ENCODE assay signal across 27 cellular contexts in the genomic region with DNA sequence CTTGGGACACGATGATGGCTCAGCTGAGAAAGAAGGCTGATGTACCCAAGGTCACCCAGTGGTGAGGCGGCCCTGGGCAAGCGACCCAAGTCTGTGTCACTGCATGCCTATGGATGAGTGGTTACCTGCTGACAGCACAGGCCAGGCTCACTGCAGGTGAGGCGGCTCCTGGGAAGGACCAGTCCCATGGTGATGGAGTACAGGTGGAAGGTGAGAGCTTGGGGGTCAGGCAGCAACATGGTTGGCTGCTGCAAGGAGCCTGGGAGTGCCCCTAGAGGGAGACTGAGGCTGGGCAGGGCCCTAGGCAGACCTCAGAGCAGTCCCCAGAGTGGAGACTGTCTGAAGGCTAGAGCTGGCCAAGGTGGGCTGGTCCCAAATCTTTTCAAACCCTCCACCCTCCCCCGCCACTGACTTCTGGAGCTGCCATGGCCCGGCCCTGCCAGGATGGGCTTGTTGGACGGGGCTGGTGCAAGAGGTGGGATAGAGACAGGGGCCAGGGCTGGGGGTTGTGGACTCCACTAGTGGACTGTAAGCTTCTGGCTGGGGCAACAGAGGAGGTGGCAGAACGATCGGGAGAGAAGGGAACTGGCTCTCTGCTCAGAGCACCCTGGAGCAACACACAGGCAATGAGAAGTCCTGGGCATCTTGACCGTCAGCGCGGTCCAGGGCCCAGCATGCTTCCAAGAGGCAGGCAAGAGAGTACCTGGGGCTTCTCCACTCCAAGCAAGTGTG.
DNase-seq lines count a peak whose midpoint lies in the region; ATAC-seq and TF ChIP-seq lines count a peak whose summit lies in the region.
"Had no signal": no experiment of that assay in that cellular context is flagged by ENCODE, and none has a peak within 500 bp of the region (broad histone marks: within the 10 kb centered on the region; RNA-seq: fewer than 3 reads in every experiment).

No MANE protein-coding gene starts in this region.

- H3K4me3 Mint-ChIP-seq in stimulated activated memory B cell treated with anti-CD40 and anti-IgM and Interleukin-4, amounts not matched to agents 10 μg/mL and 1 μg/mL and 100 μg/mL, for 72 hours = no peak overlapping the region
- H3K4me3 Mint-ChIP-seq: CD14-positive monocyte; CD8-positive, alpha-beta memory T cell; HFFc6 had no signal

- H2BK120ac ChIP-seq in IMR-90 (ENCODE audit: low read depth, low read length) = no peak overlapping the region

- H2BK5ac ChIP-seq in IMR-90 (ENCODE audit: low read depth, low read length, poor library complexity, severe bottlenecking) = no peak overlapping the region

- H3K27me3 Mint-ChIP-seq in stimulated activated memory B cell treated with anti-CD40 and anti-IgM and Interleukin-4, amounts not matched to agents 10 μg/mL and 1 μg/mL and 100 μg/mL, for 72 hours = peaks cover 65% of the 10 kb centered on the region

- in situ Hi-C loops in IMR-90 (cut with MboI; ENCODE audit: low sequenced_read_pairs) = no loop called here

- TF ChIP-seq CTCF in IMR-90 (conservative IDR thresholded peaks at IDR 0.05; ENCODE audit: low read depth, low read length) (no peak), coronary artery (IDR thresholded peaks at IDR 0.05) (no peak), psoas muscle (IDR thresholded peaks at IDR 0.05) (no peak)

- peak overlapping the region; percentile 18 for H2AFZ ChIP-seq in IMR-90 (replicated peaks; ENCODE audit: low read length, poor library complexity)

- H3K36me3 ChIP-seq in IMR-90 (ENCODE audit: control insufficient read depth, insufficient read depth, low read length) (no peaks in the 10 kb centered on the region), psoas muscle (ENCODE audit: insufficient read depth in 1 of 2, low read depth in 1 of 2) (no peaks in the 10 kb centered on the region)
- H3K36me3 ChIP-seq: BE2C, HAP-1, MG63, SJCRH30 had no signal

- TF ChIP-seq POLR2A in IMR-90 (IDR thresholded peaks at IDR 0.05; ENCODE audit: low read depth, low read length) = no peak

- H2BK15ac ChIP-seq in IMR-90 (ENCODE audit: low read depth, low read length) = no peak overlapping the region

- POLR2A ChIA-PET in IMR-90 (lab: Charles Lee; ENCODE audit: unreplicated experiment) = no interaction called here

- H3K9me3 Mint-ChIP-seq in stimulated activated memory B cell treated with anti-CD40 and anti-IgM and Interleukin-4, amounts not matched to agents 10 μg/mL and 1 μg/mL and 100 μg/mL, for 72 hours = no peaks in the 10 kb centered on the region
- H3K9me3 Mint-ChIP-seq: CD8-positive, alpha-beta memory T cell; HFFc6 had no signal

- H4K5ac ChIP-seq in IMR-90 (ENCODE audit: low read depth, low read length) = no peak overlapping the region

- dilution Hi-C loops in IMR-90 (cut with HindIII; ENCODE audit: low sequenced_read_pairs, unreplicated experiment) = no loop called here

- no peak overlapping the region for H3K27ac ChIP-seq in IMR-90 (ENCODE audit: insufficient read depth, low read length)
- no peak overlapping the region for H3K27ac ChIP-seq in coronary artery
- H3K27ac ChIP-seq in psoas muscle = no peak overlapping the region
- H3K27ac ChIP-seq: 22Rv1, HL-60, SJCRH30 had no signal

- no peaks in the 10 kb centered on the region for H4K20me1 ChIP-seq in IMR-90 (ENCODE audit: insufficient read depth, low read length)

- H3K9me3 ChIP-seq in IMR-90 (ENCODE audit: control insufficient read depth, insufficient read depth, low read length) (no peaks in the 10 kb centered on the region), psoas muscle (no peaks in the 10 kb centered on the region)
- H3K9me3 ChIP-seq: BE2C, HAP-1, MG63, SJCRH30 had no signal

- H3K4me3 ChIP-seq in IMR-90 (ENCODE audit: insufficient read depth, low read depth, low read length) (no peak overlapping the region), coronary artery (no peak overlapping the region), psoas muscle (no peak overlapping the region)
- H3K4me3 ChIP-seq: GM12878, HAP-1, MG63, SJCRH30 had no signal

- no peak overlapping the region for H3K9ac ChIP-seq in IMR-90 (ENCODE audit: low read depth, low read length)

- no peak overlapping the region for H3K56ac ChIP-seq in IMR-90 (ENCODE audit: extremely low read depth, insufficient read depth, low read length)

- no peak overlapping the region for H2BK20ac ChIP-seq in IMR-90 (ENCODE audit: low read depth, low read length)

- TF ChIP-seq RAD21 in IMR-90 (IDR thresholded peaks at IDR 0.05; ENCODE audit: low read length) = no peak

- no peak overlapping the region for H3K18ac ChIP-seq in IMR-90 (ENCODE audit: low read depth, low read length)

- no peak overlapping the region for H3K23ac ChIP-seq in IMR-90 (ENCODE audit: low read depth, low read length)

- H3K79me1 ChIP-seq in IMR-90 (ENCODE audit: low read depth in 1 of 2, low read length in 2 of 2) = no peaks in the 10 kb centered on the region

- H3K27me3 ChIP-seq in IMR-90 (ENCODE audit: control insufficient read depth, insufficient read depth, low read length) (no peaks in the 10 kb centered on the region; the same call in 1 of the 2 replicates), psoas muscle (ENCODE audit: insufficient read depth in 3 of 3, low read length in 2 of 3) (peaks cover 0 to 8% (median 7%) of the 10 kb centered on the region in 3 donors)
- H3K27me3 ChIP-seq: BE2C, MG63, SJCRH30 had no signal

- no peak overlapping the region for H2AK9ac ChIP-seq in IMR-90 (replicated peaks; ENCODE audit: low read depth, low read length, poor library complexity)

- H3K4me1 ChIP-seq in IMR-90 (ENCODE audit: control insufficient read depth, insufficient read depth, low read length) (no peaks in the 10 kb centered on the region), psoas muscle (no peaks in the 10 kb centered on the region)
- H3K4me1 ChIP-seq: BE2C, HAP-1, SJCRH30 had no signal

- DNase-seq in activated CD8-positive, alpha-beta memory T cell treated with anti-CD3 and anti-CD28 coated beads for 24 hours = peak; percentile 40
- no peak for DNase-seq in activated CD8-positive, alpha-beta memory T cell treated with anti-CD3 and anti-CD28 coated beads, Interleukin-2, amount 50 U/mL, for 48 hours
- DNase-seq in IMR-90 (no peak), coronary artery (ENCODE audit: low spot score) (peak; percentile 58), psoas muscle (no peak), NCI-H1694 (lab: John Stamatoyannopoulos, UW) (no peak)
- DNase-seq: CD8-positive, alpha-beta memory T cell; DMS 273 treated with DMSO at 0.1 percent for 48 hours; DMS79; GDM1; GOT3; KG1; NCI-H2029 treated with DMSO at 0.1 percent for 48 hours; NCI-H446 treated with DMSO at 0.1 percent for 48 hours; NK-92 treated with Interleukin-12 subunit alpha and Interleukin-12 subunit beta, amount 100 ng/mL, for 24 hours had no signal

- ATAC-seq in IMR-90 (ENCODE audit: low read depth) = no peak
- ATAC-seq in stimulated activated memory B cell treated with anti-CD40 and anti-IgM and Interleukin-4, amounts not matched to agents 10 μg/mL and 1 μg/mL and 100 μg/mL, for 72 hours = peak; percentile 4
- ATAC-seq in HG03097 (IDR thresholded peaks at IDR 0.05; ENCODE audit: low FRiP score, unreplicated experiment) = no peak
- ATAC-seq in psoas muscle = no peak
- ATAC-seq: Right ventricle myocardium inferior had no signal

- H3K14ac ChIP-seq in IMR-90 (replicated peaks; ENCODE audit: low read depth, low read length) = no peak overlapping the region

- H2AK5ac ChIP-seq in IMR-90 (ENCODE audit: low read depth, low read length) = no peak overlapping the region

- H4K91ac ChIP-seq in IMR-90 (ENCODE audit: insufficient read depth, low read depth, low read length) = no peak overlapping the region

- CTCF ChIA-PET in IMR-90 (lab: Yijun Ruan, JAX) = no interaction called here

- H3K36me3 Mint-ChIP-seq in stimulated activated memory B cell treated with anti-CD40 and anti-IgM and Interleukin-4, amounts not matched to agents 10 μg/mL and 1 μg/mL and 100 μg/mL, for 72 hours = no peaks in the 10 kb centered on the region
- H3K36me3 Mint-ChIP-seq: CD14-positive monocyte; CD8-positive, alpha-beta memory T cell had no signal

- H4K8ac ChIP-seq in IMR-90 (ENCODE audit: low read depth in 2 of 2, low read length in 2 of 2) = no peak overlapping the region

- 64% methylated on average over 8 of the region's 12 CpGs; no CpG with 5 or more reads in 1 of the 2 experiments for WGBS in IMR-90 (ENCODE audit: extremely low coverage in 2 of 2, insufficient read length in 1 of 2), 2 experiments
- WGBS in psoas muscle, 3 donors = 85 to 86% (median 85%) methylated on average over 12 of the region's 12 CpGs

- no peak overlapping the region for H3K4me2 ChIP-seq in IMR-90 (ENCODE audit: low read depth, low read length)

- H3K4me1 Mint-ChIP-seq in stimulated activated memory B cell treated with anti-CD40 and anti-IgM and Interleukin-4, amounts not matched to agents 10 μg/mL and 1 μg/mL and 100 μg/mL, for 72 hours = peaks cover 7% of the 10 kb centered on the region

- H3K27ac Mint-ChIP-seq in stimulated activated memory B cell treated with anti-CD40 and anti-IgM and Interleukin-4, amounts not matched to agents 10 μg/mL and 1 μg/mL and 100 μg/mL, for 72 hours = no peak overlapping the region
- H3K27ac Mint-ChIP-seq: CD14-positive monocyte; CD8-positive, alpha-beta memory T cell; HFFc6 had no signal

- H3K4ac ChIP-seq in IMR-90 (ENCODE audit: low read depth, low read length) = no peak overlapping the region

- intact Hi-C loops in IMR-90 (cut with micrococcal nuclease) = no loop called here
- intact Hi-C loops in psoas muscle (cut with DNase I) = no loop called here

- BruUV-seq in IMR-90 (replicated peaks; lab: Mats Ljungman, UMichigan) = no TSS peak

- H3K9me1 ChIP-seq in IMR-90 (ENCODE audit: insufficient read depth, low read length) = no peaks in the 10 kb centered on the region

TF ChIP-seq in IMR-90, 13 proteins besides CTCF, POLR2A, EP300 and RAD21:
- no peak for TF ChIP-seq NFE2L2 (IDR thresholded peaks at IDR 0.05; ENCODE audit: low read depth, low read length)
- TF ChIP-seq, protein P1, sequence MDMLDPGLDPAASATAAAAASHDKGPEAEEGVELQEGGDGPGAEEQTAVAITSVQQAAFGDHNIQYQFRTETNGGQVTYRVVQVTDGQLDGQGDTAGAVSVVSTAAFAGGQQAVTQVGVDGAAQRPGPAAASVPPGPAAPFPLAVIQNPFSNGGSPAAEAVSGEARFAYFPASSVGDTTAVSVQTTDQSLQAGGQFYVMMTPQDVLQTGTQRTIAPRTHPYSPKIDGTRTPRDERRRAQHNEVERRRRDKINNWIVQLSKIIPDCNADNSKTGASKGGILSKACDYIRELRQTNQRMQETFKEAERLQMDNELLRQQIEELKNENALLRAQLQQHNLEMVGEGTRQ (IDR thresholded peaks at IDR 0.05; ENCODE audit: low read depth, low read length) = no peak
- no peak for TF ChIP-seq MAFK (IDR thresholded peaks at IDR 0.05; ENCODE audit: low read depth, low read length)
- no peak for TF ChIP-seq BHLHE40 (IDR thresholded peaks at IDR 0.05; ENCODE audit: low read depth, low read length)
- TF ChIP-seq SMC3 (IDR thresholded peaks at IDR 0.05; ENCODE audit: low read depth, low read length) = no peak
- no peak for TF ChIP-seq CHD1 (IDR thresholded peaks at IDR 0.05; ENCODE audit: low read depth, low read length)
- TF ChIP-seq MXI1 (IDR thresholded peaks at IDR 0.05; ENCODE audit: borderline replicate concordance, low read depth, low read length) = no peak
- TF ChIP-seq MAZ (IDR thresholded peaks at IDR 0.05; ENCODE audit: borderline replicate concordance, low read depth, low read length) = no peak

Comparison
In these comparisons a context has a peak if more than half of its experiments do, and no peak if none do; other contexts are left out.
1. DNase-seq: peak in activated CD8-positive, alpha-beta memory T cell treated with anti-CD3 and anti-CD28 coated beads for 24 hours (single experiment) and coronary artery (single experiment); none in activated CD8-positive, alpha-beta memory T cell treated with anti-CD3 and anti-CD28 coated beads, Interleukin-2, amount 50 U/mL, for 48 hours (single experiment), IMR-90 (single experiment), psoas muscle (0 of 2) and NCI-H1694 (single experiment).